In genomic region chr1:163876546-163876945, GRCh38 we compare ENCODE assay signal across 21 cellular contexts.
A peak's percentile ranks its signal among the peaks of the same experiment; 100 is the strongest.
DNase-seq lines count a peak whose midpoint lies in the region; ATAC-seq and TF ChIP-seq lines count a peak whose summit lies in the region.
"Had no signal": no experiment of that assay in that cellular context is flagged by ENCODE, and none has a peak within 500 bp of the region (broad histone marks: within the 10 kb centered on the region; RNA-seq: fewer than 3 reads in every experiment).

No MANE protein-coding gene starts in this region.

- TF ChIP-seq POLR2A in breast epithelium (IDR thresholded peaks at IDR 0.05) (no peak), suprapubic skin (IDR thresholded peaks at IDR 0.05) (no peak)

- no peaks in the 10 kb centered on the region for H3K36me3 ChIP-seq in breast epithelium
- H3K36me3 ChIP-seq in suprapubic skin: no peaks in the 10 kb centered on the region
- no peaks in the 10 kb centered on the region for H3K36me3 ChIP-seq in A673 (ENCODE audit: insufficient read depth, low read length, poor library complexity, severe bottlenecking)
- H3K36me3 ChIP-seq: MG63 had no signal

- no peak overlapping the region for H3K4me3 Mint-ChIP-seq in MCF 10A (ENCODE audit: unreplicated experiment)
- H3K4me3 Mint-ChIP-seq: CD4-positive, CD25-positive, alpha-beta regulatory T cell; GM23338 had no signal

- no peak for TF ChIP-seq CTCF in breast epithelium (IDR thresholded peaks at IDR 0.05)
- no peak for TF ChIP-seq CTCF in MCF 10A (IDR thresholded peaks at IDR 0.05; ENCODE audit: unreplicated experiment)
- TF ChIP-seq CTCF in VCaP (conservative IDR thresholded peaks at IDR 0.05): no peak
- TF ChIP-seq CTCF in suprapubic skin (IDR thresholded peaks at IDR 0.05): no peak
- no peak for TF ChIP-seq CTCF in A673 (conservative IDR thresholded peaks at IDR 0.05; ENCODE audit: low read depth, low read length)

- no peaks in the 10 kb centered on the region for H3K9me3 ChIP-seq in breast epithelium
- H3K9me3 ChIP-seq in suprapubic skin: no peaks in the 10 kb centered on the region
- H3K9me3 ChIP-seq in A673 (ENCODE audit: low read depth, low read length, poor library complexity, severe bottlenecking): no peaks in the 10 kb centered on the region
- H3K9me3 ChIP-seq: A549, MG63 had no signal

- H3K4me3 ChIP-seq in breast epithelium: no peak overlapping the region
- H3K4me3 ChIP-seq in suprapubic skin: no peak overlapping the region
- H3K4me3 ChIP-seq in A673 (ENCODE audit: low read depth, low read length, poor library complexity, severe bottlenecking): no peak overlapping the region
- H3K4me3 ChIP-seq: A549, GM23338, K562, MG63 had no signal

- no peak for ATAC-seq in GM19328 (IDR thresholded peaks at IDR 0.05; ENCODE audit: unreplicated experiment)
- ATAC-seq in HG03196 (IDR thresholded peaks at IDR 0.05; ENCODE audit: unreplicated experiment): no peak
- ATAC-seq: GM23338, K562 had no signal

- no peaks in the 10 kb centered on the region for H3K9me3 Mint-ChIP-seq in MCF 10A (ENCODE audit: unreplicated experiment)
- H3K9me3 Mint-ChIP-seq: GM23338 had no signal

- H3K36me3 Mint-ChIP-seq in MCF 10A (ENCODE audit: insufficient read depth, unreplicated experiment): no peaks in the 10 kb centered on the region
- H3K36me3 Mint-ChIP-seq: CD4-positive, CD25-positive, alpha-beta regulatory T cell had no signal

- intact Hi-C loops in breast epithelium (cut with DNase I; ENCODE audit: low total_unique reads): no loop called here
- intact Hi-C loops in MCF 10A (cut with micrococcal nuclease): no loop called here
- intact Hi-C loops in A673 (cut with micrococcal nuclease; ENCODE audit: unreplicated experiment): no loop called here

- no peak for TF ChIP-seq EP300 in suprapubic skin (IDR thresholded peaks at IDR 0.05)

- H3K27ac Mint-ChIP-seq in MCF 10A (ENCODE audit: low read depth, unreplicated experiment): no peak overlapping the region
- H3K27ac Mint-ChIP-seq: CD4-positive, CD25-positive, alpha-beta regulatory T cell; GM23338 had no signal

- POLR2A ChIA-PET in MCF 10A (lab: Yijun Ruan, JAX) (no interaction called here), A673 (lab: Charles Lee; ENCODE audit: low non-redundant PET) (no interaction called here)

- H3K27me3 ChIP-seq in breast epithelium: no peaks in the 10 kb centered on the region
- H3K27me3 ChIP-seq in suprapubic skin: no peaks in the 10 kb centered on the region
- no peaks in the 10 kb centered on the region for H3K27me3 ChIP-seq in A673 (replicated peaks; ENCODE audit: insufficient read depth, low read depth, low read length, poor library complexity)
- H3K27me3 ChIP-seq: MG63 had no signal

- BruUV-seq in MCF 10A (replicated peaks; lab: Mats Ljungman, UMichigan): no TSS peak
- BruUV-seq in A673 (replicated peaks; lab: Mats Ljungman, UMichigan): no TSS peak

- CTCF ChIA-PET in MCF 10A (lab: Yijun Ruan, JAX): interaction anchor here (0.6 kb wide), 1 partner anchor 49 kb away, joined by 5 read pairs; no protein-coding TSS in a partner anchor
- CTCF ChIA-PET in A673 (lab: Charles Lee): no interaction called here

- H3K27me3 Mint-ChIP-seq in MCF 10A (ENCODE audit: insufficient read depth, unreplicated experiment): no peaks in the 10 kb centered on the region
- H3K27me3 Mint-ChIP-seq: CD4-positive, CD25-positive, alpha-beta regulatory T cell had no signal

- DNase-seq in breast epithelium (ENCODE audit: low spot score in 2 of 2): no peak
- DNase-seq in MCF 10A (ENCODE audit: unreplicated experiment): no peak
- DNase-seq in iris pigment epithelial cell (ENCODE audit: low read depth): peak; percentile 28
- DNase-seq in suprapubic skin (ENCODE audit: low spot score in 2 of 2): no peak
- no peak for DNase-seq in A673 (ENCODE audit: low spot score)
- DNase-seq: CD4-positive, CD25-positive, alpha-beta regulatory T cell; DMS53; MG63; NCI-H1105 treated with DMSO at 0.1 percent for 48 hours; NCI-H1930; NCI-H2171; NCI-H446 treated with DMSO at 0.1 percent for 48 hours; NCI-H774; SIG-M5 had no signal

- 68% methylated on average over 4 of the region's 4 CpGs for WGBS in suprapubic skin

- H3K4me1 ChIP-seq in breast epithelium (no peaks in the 10 kb centered on the region), suprapubic skin (peaks cover 9% of the 10 kb centered on the region), A673 (ENCODE audit: insufficient read depth, low read length, poor library complexity, severe bottlenecking) (peaks cover 24% of the 10 kb centered on the region)
- H3K4me1 ChIP-seq: A549 had no signal

- peaks cover 12% of the 10 kb centered on the region for H3K4me1 Mint-ChIP-seq in MCF 10A (ENCODE audit: insufficient read depth, unreplicated experiment)
- H3K4me1 Mint-ChIP-seq: CD4-positive, CD25-positive, alpha-beta regulatory T cell had no signal

- H3K27ac ChIP-seq in breast epithelium (peak overlapping the region; percentile 7 to 28), VCaP (peak overlapping the region; percentile 40), suprapubic skin (peak overlapping the region; percentile 81), A673 (ENCODE audit: low read depth, low read length, poor library complexity, severe bottlenecking) (no peak overlapping the region)
- H3K27ac ChIP-seq: HL-60 had no signal
